ENCODE assay signal across 21 cellular contexts in genomic region chr19:37926711-37927110, GRCh38. TPM values are rescaled to one million over a fixed set of nuclear protein-coding genes. Genes with fewer than 3 reads are reported as not detected.
DNase-seq lines count a peak whose midpoint lies in the region; ATAC-seq and TF ChIP-seq lines count a peak whose summit lies in the region.
"Had no signal": no experiment of that assay in that cellular context is flagged by ENCODE, and none has a peak within 500 bp of the region (broad histone marks: within the 10 kb centered on the region; RNA-seq: fewer than 3 reads in every experiment).

No MANE protein-coding gene starts in this region.

- H3K4me3 ChIP-seq in Caco-2 (ENCODE audit: low read depth, low read length): no peak overlapping the region
- peak overlapping the region; percentile 52 for H3K4me3 ChIP-seq in OCI-LY1 (ENCODE audit: low read depth, low read length, poor library complexity, severe bottlenecking)
- no peak overlapping the region for H3K4me3 ChIP-seq in tibial artery
- H3K4me3 ChIP-seq: BLaER1, MG63 had no signal

- TF ChIP-seq CTCF in Caco-2 (IDR thresholded peaks at IDR 0.05; ENCODE audit: insufficient read depth in 1 of 2, low read depth in 1 of 2, low read length in 1 of 2, severe bottlenecking in 1 of 2, unreplicated experiment in 1 of 2) (no peak), OCI-LY1 (IDR thresholded peaks at IDR 0.05; ENCODE audit: low read length) (no peak), tibial artery (IDR thresholded peaks at IDR 0.05) (no peak)

- peak overlapping the region; percentile 65; the same call in 1 of the 2 replicates for H3K9ac ChIP-seq in OCI-LY1 (ENCODE audit: low read length)
- H3K9ac ChIP-seq: BLaER1 had no signal

- no peaks in the 10 kb centered on the region; the same call in 1 of the 2 replicates for H3K36me3 ChIP-seq in Caco-2 (ENCODE audit: control insufficient read depth, insufficient read depth, low read length)
- peaks cover 14% of the 10 kb centered on the region for H3K36me3 ChIP-seq in OCI-LY1 (ENCODE audit: insufficient read depth, low read length)
- H3K36me3 ChIP-seq in tibial artery: no peaks in the 10 kb centered on the region

- CTCF ChIA-PET in Caco-2 (lab: Charles Lee): interaction anchor here (0.6 kb wide), 2 partner anchors 11 to 57 kb away, joined by 3 read pairs; no protein-coding TSS in a partner anchor

- no peaks in the 10 kb centered on the region for H3K27me3 ChIP-seq in Caco-2 (replicated peaks; ENCODE audit: control insufficient read depth, insufficient read depth, low read length)
- no peaks in the 10 kb centered on the region for H3K27me3 ChIP-seq in OCI-LY1 (ENCODE audit: insufficient read depth, low read length)
- no peaks in the 10 kb centered on the region for H3K27me3 ChIP-seq in tibial artery
- H3K27me3 ChIP-seq: BLaER1, MG63 had no signal

- peaks cover 19% of the 10 kb centered on the region for H3K4me1 Mint-ChIP-seq in Caco-2 (ENCODE audit: low read depth, unreplicated experiment)
- peaks cover 81% of the 10 kb centered on the region for H3K4me1 Mint-ChIP-seq in stimulated activated memory B cell treated with anti-CD40 and anti-IgM and Interleukin-4, amounts not matched to agents 10 μg/mL and 1 μg/mL and 100 μg/mL, for 72 hours

- POLR2A ChIA-PET in Caco-2 (lab: Charles Lee): interaction anchor here (0.6 kb wide), 1 partner anchor 20 kb away, joined by 4 read pairs; the partner anchor contains the start of gene WDR87

- DNase-seq in Caco-2: no peak
- DNase-seq in germinal center (ENCODE audit: low spot score): peak; percentile 69
- no peak for DNase-seq in iPS-NIHi11 (ENCODE audit: low spot score)
- DNase-seq in tibial artery: no peak
- no peak for DNase-seq in DMS153 treated with DMSO at 0.1 percent for 48 hours (lab: John Stamatoyannopoulos, UW; ENCODE audit: unreplicated experiment)
- DNase-seq: GDM1, H7, IMR-90, Kasumi-1, MG63, NCI-H1048, NCI-H1436 treated with DMSO at 0.1 percent for 48 hours, NCI-H2029, NCI-H345, NCI-H524 treated with DMSO at 0.1 percent for 48 hours, SW 1271 had no signal

- H2AFZ ChIP-seq in OCI-LY1 (ENCODE audit: low read length): no peak overlapping the region

- peak overlapping the region; percentile 100 for H3K27ac ChIP-seq in OCI-LY1 (ENCODE audit: low read depth, low read length, poor library complexity, severe bottlenecking)
- no peak overlapping the region for H3K27ac ChIP-seq in tibial artery
- H3K27ac ChIP-seq: BLaER1 had no signal

- ATAC-seq in stimulated activated memory B cell treated with anti-CD40 and anti-IgM and Interleukin-4, amounts not matched to agents 10 μg/mL and 1 μg/mL and 100 μg/mL, for 72 hours: no peak

- no peaks in the 10 kb centered on the region for H4K20me1 ChIP-seq in OCI-LY1 (ENCODE audit: insufficient read depth, low read length)
- H4K20me1 ChIP-seq: BLaER1 had no signal

- peaks cover 33% of the 10 kb centered on the region for H3K36me3 Mint-ChIP-seq in Caco-2 (ENCODE audit: insufficient read depth, unreplicated experiment)
- H3K36me3 Mint-ChIP-seq in stimulated activated memory B cell treated with anti-CD40 and anti-IgM and Interleukin-4, amounts not matched to agents 10 μg/mL and 1 μg/mL and 100 μg/mL, for 72 hours: peaks cover 20% of the 10 kb centered on the region

- BruUV-seq in Caco-2 (replicated peaks; lab: Mats Ljungman, UMichigan): no TSS peak

- H3K4me1 ChIP-seq in Caco-2 (peaks cover 16% of the 10 kb centered on the region), OCI-LY1 (ENCODE audit: insufficient read depth, low read length, severe bottlenecking) (peaks cover 96% of the 10 kb centered on the region), tibial artery (peaks cover 0 to 7% (median 3%) of the 10 kb centered on the region in 4 donors)

- no peaks in the 10 kb centered on the region for H3K9me3 Mint-ChIP-seq in Caco-2 (ENCODE audit: unreplicated experiment)
- no peaks in the 10 kb centered on the region for H3K9me3 Mint-ChIP-seq in stimulated activated memory B cell treated with anti-CD40 and anti-IgM and Interleukin-4, amounts not matched to agents 10 μg/mL and 1 μg/mL and 100 μg/mL, for 72 hours

- 0 out of 2 replicates have a peak, but pooled peaks cover 7% of the 10 kb centered on the region for H3K79me2 ChIP-seq in OCI-LY1 (ENCODE audit: insufficient read depth, low read length)

- no peaks in the 10 kb centered on the region for H3K27me3 Mint-ChIP-seq in Caco-2 (ENCODE audit: insufficient read depth, unreplicated experiment)
- H3K27me3 Mint-ChIP-seq in stimulated activated memory B cell treated with anti-CD40 and anti-IgM and Interleukin-4, amounts not matched to agents 10 μg/mL and 1 μg/mL and 100 μg/mL, for 72 hours: no peaks in the 10 kb centered on the region

- H3K4me3 Mint-ChIP-seq in Caco-2 (ENCODE audit: unreplicated experiment): no peak overlapping the region
- no peak overlapping the region for H3K4me3 Mint-ChIP-seq in stimulated activated memory B cell treated with anti-CD40 and anti-IgM and Interleukin-4, amounts not matched to agents 10 μg/mL and 1 μg/mL and 100 μg/mL, for 72 hours

- peak overlapping the region; percentile 82 for H3K27ac Mint-ChIP-seq in Caco-2 (ENCODE audit: unreplicated experiment)
- peak overlapping the region; percentile 94 for H3K27ac Mint-ChIP-seq in stimulated activated memory B cell treated with anti-CD40 and anti-IgM and Interleukin-4, amounts not matched to agents 10 μg/mL and 1 μg/mL and 100 μg/mL, for 72 hours

- H3K9me2 ChIP-seq in OCI-LY1 (ENCODE audit: low read depth, low read length): no peaks in the 10 kb centered on the region

- H3K9me3 ChIP-seq in Caco-2 (no peaks in the 10 kb centered on the region), OCI-LY1 (ENCODE audit: low read length) (no peaks in the 10 kb centered on the region), tibial artery (no peaks in the 10 kb centered on the region)
- H3K9me3 ChIP-seq: BLaER1, MG63 had no signal

- intact Hi-C loops in Caco-2 (cut with micrococcal nuclease; ENCODE audit: unreplicated experiment) (no loop called here), tibial artery (cut with DNase I; ENCODE audit: low total_unique reads) (no loop called here)

- no peaks in the 10 kb centered on the region for H3F3A ChIP-seq in OCI-LY1 (ENCODE audit: insufficient read depth, low read length)

- H3K4me2 ChIP-seq in OCI-LY1 (ENCODE audit: low read length): peak overlapping the region; percentile 75
- H3K4me2 ChIP-seq: BLaER1 had no signal

RNA-seq across cellular contexts. Expression of gene SIPA1L3, which starts 19.7 kb away (rescaled TPM):
- total RNA-seq in Caco-2 (2022): 125 and 129 TPM in 2 replicates

RNA-seq across cellular contexts. Expression of gene WDR87, which starts 20.3 kb away (rescaled TPM):
- total RNA-seq in Caco-2 (2022): not detected in 2 replicates
- total RNA-seq: Daoy, H7, IMR-90, SK-MEL-5 had no signal
